In genomic region chr14:69662636-69663321, GRCh38 we compare ENCODE assay signal across 9 cellular contexts. TPM values are rescaled to one million over a fixed set of nuclear protein-coding genes. Genes with fewer than 3 reads are reported as not detected.
DNase-seq lines count a peak whose midpoint lies in the region; ATAC-seq and TF ChIP-seq lines count a peak whose summit lies in the region.
"Had no signal": no experiment of that assay in that cellular context is flagged by ENCODE, and none has a peak within 500 bp of the region (broad histone marks: within the 10 kb centered on the region; RNA-seq: fewer than 3 reads in every experiment).

No MANE protein-coding gene starts in this region.

- no peak overlapping the region for H2AFZ ChIP-seq in OCI-LY1 (ENCODE audit: low read length)

- no peak overlapping the region for H3K4me2 ChIP-seq in OCI-LY1 (ENCODE audit: low read length)

- H3K4me3 Mint-ChIP-seq in CD4-positive, alpha-beta T cell: no peak overlapping the region
- H3K4me3 Mint-ChIP-seq: stimulated activated naive CD8-positive, alpha-beta T cell treated with anti-CD3 and anti-CD28 coated beads, Interleukin-15, amount 100 ng/mL, for 72 hours had no signal

- H3K27ac ChIP-seq in CD4-positive, alpha-beta T cell (ENCODE audit: low read depth, low read length): no peak overlapping the region
- H3K27ac ChIP-seq in OCI-LY1 (ENCODE audit: low read depth, low read length, poor library complexity, severe bottlenecking) (peak overlapping the region; percentile 83), gastrocnemius medialis (peak overlapping the region; percentile 62 to 66 (median 64))
- H3K27ac ChIP-seq: foreskin keratinocyte had no signal

- peak overlapping the region; percentile 52 for H3K27ac Mint-ChIP-seq in CD4-positive, alpha-beta T cell

- H3K9me3 ChIP-seq in CD4-positive, alpha-beta T cell (ENCODE audit: control insufficient read depth, low read length): no peaks in the 10 kb centered on the region
- no peaks in the 10 kb centered on the region for H3K9me3 ChIP-seq in OCI-LY1 (ENCODE audit: low read length)
- H3K9me3 ChIP-seq in gastrocnemius medialis: no peaks in the 10 kb centered on the region

- peaks cover 52% of the 10 kb centered on the region for H3K79me2 ChIP-seq in OCI-LY1 (ENCODE audit: insufficient read depth, low read length)

- H3K4me3 ChIP-seq in OCI-LY1 (ENCODE audit: low read depth, low read length, poor library complexity, severe bottlenecking) (no peak overlapping the region), gastrocnemius medialis (no peak overlapping the region)

- no peak for TF ChIP-seq POLR2A in gastrocnemius medialis (IDR thresholded peaks at IDR 0.05)

- no peaks in the 10 kb centered on the region for H3K27me3 ChIP-seq in CD4-positive, alpha-beta T cell (ENCODE audit: control insufficient read depth, insufficient read depth, low read length)
- H3K27me3 ChIP-seq in OCI-LY1 (ENCODE audit: insufficient read depth, low read length): no peaks in the 10 kb centered on the region
- no peaks in the 10 kb centered on the region for H3K27me3 ChIP-seq in gastrocnemius medialis
- H3K27me3 ChIP-seq: foreskin keratinocyte had no signal

- no peaks in the 10 kb centered on the region for H3F3A ChIP-seq in OCI-LY1 (ENCODE audit: insufficient read depth, low read length)

- H3K4me1 ChIP-seq in OCI-LY1 (ENCODE audit: insufficient read depth, low read length, severe bottlenecking) (peaks cover 83% of the 10 kb centered on the region), gastrocnemius medialis (peaks cover 70 to 82% of the 10 kb centered on the region in 2 donors)

- ATAC-seq in CD4-positive, alpha-beta T cell (ENCODE audit: poor library complexity): no peak
- ATAC-seq in gastrocnemius medialis (no peak), HG02763 (IDR thresholded peaks at IDR 0.05; ENCODE audit: unreplicated experiment) (no peak)
- ATAC-seq: foreskin keratinocyte; stimulated activated naive CD8-positive, alpha-beta T cell treated with anti-CD3 and anti-CD28 coated beads, Interleukin-15, amount 100 ng/mL, for 72 hours had no signal

- H3K9me2 ChIP-seq in OCI-LY1 (ENCODE audit: low read depth, low read length): no peaks in the 10 kb centered on the region

- in situ Hi-C loops in gastrocnemius medialis (cut with MboI; ENCODE audit: low sequenced_read_pairs in 4 of 4): no loop called here

- CTCF ChIA-PET in CD4-positive, alpha-beta T cell (lab: Charles Lee): interaction anchor here (1.0 kb wide), 1 partner anchor 50 kb away, joined by 3 read pairs; no protein-coding TSS in a partner anchor

- DNase-seq in CD4-positive, alpha-beta T cell: no peak
- DNase-seq in fibroblast of gingiva (ENCODE audit: low read depth): peak; percentile 18
- DNase-seq in gastrocnemius medialis: no peak
- DNase-seq in AML-193 (lab: John Stamatoyannopoulos, UW): no peak
- DNase-seq in kidney tubule cell (ENCODE audit: low spot score): no peak
- DNase-seq: foreskin keratinocyte; stimulated activated naive CD8-positive, alpha-beta T cell treated with anti-CD3 and anti-CD28 coated beads, Interleukin-15, amount 100 ng/mL, for 72 hours had no signal

- peaks cover 79% of the 10 kb centered on the region for H3K36me3 Mint-ChIP-seq in CD4-positive, alpha-beta T cell (ENCODE audit: low read depth)

- no peaks in the 10 kb centered on the region for H3K9me3 Mint-ChIP-seq in CD4-positive, alpha-beta T cell

- intact Hi-C loops in CD4-positive, alpha-beta T cell (cut with DNase I, micrococcal nuclease): loop anchor here in 1 of 2 experiments (10.0 kb wide), 1 partner anchor 48 kb away; the partner anchor contains the start of gene SUSD6
- intact Hi-C loops in gastrocnemius medialis (cut with DNase I; ENCODE audit: low total_unique reads): no loop called here

- H3K36me3 ChIP-seq in OCI-LY1 (ENCODE audit: insufficient read depth, low read length) (peaks cover 59% of the 10 kb centered on the region), gastrocnemius medialis (peaks cover 0 to 6% of the 10 kb centered on the region in 2 donors)

- H3K9ac ChIP-seq in OCI-LY1 (ENCODE audit: low read length): no peak overlapping the region

- H3K4me1 Mint-ChIP-seq in CD4-positive, alpha-beta T cell (ENCODE audit: low read depth): peaks cover 95% of the 10 kb centered on the region

- H4K20me1 ChIP-seq in OCI-LY1 (ENCODE audit: insufficient read depth, low read length): no peaks in the 10 kb centered on the region

- TF ChIP-seq CTCF in CD4-positive, alpha-beta T cell (IDR thresholded peaks at IDR 0.05): no peak
- no peak for TF ChIP-seq CTCF in OCI-LY1 (IDR thresholded peaks at IDR 0.05; ENCODE audit: low read length)
- no peak for TF ChIP-seq CTCF in gastrocnemius medialis (IDR thresholded peaks at IDR 0.05 in 4 of 5, conservative IDR thresholded peaks at IDR 0.05 in 1 of 5)

- POLR2A ChIA-PET in CD4-positive, alpha-beta T cell (lab: Charles Lee): interaction anchor here (0.6 to 1.1 kb wide), 2 partner anchors 11 to 28 kb away, joined by 3 to 4 read pairs; no protein-coding TSS in a partner anchor

- H3K27me3 Mint-ChIP-seq in CD4-positive, alpha-beta T cell: no peaks in the 10 kb centered on the region
- H3K27me3 Mint-ChIP-seq: stimulated activated naive CD8-positive, alpha-beta T cell treated with anti-CD3 and anti-CD28 coated beads, Interleukin-15, amount 100 ng/mL, for 72 hours had no signal

RNA-seq across cellular contexts. Expression of gene SUSD6, which starts 51.4 kb away (rescaled TPM):
- 10 to 100 TPM; 93.7 to 95.1 TPM for total RNA-seq in CD4-positive, alpha-beta T cell
- total RNA-seq in gastrocnemius medialis: 10 to 100 TPM; 11.9 to 26.3 (median 16.2) TPM
